ENCODE assay signal across 14 cellular contexts in genomic region chr3:187994221-187995085, GRCh38.
A peak's percentile ranks its signal among the peaks of the same experiment; 100 is the strongest.
DNase-seq lines count a peak whose midpoint lies in the region; ATAC-seq lines count a peak whose summit lies in the region.
"Had no signal": no experiment of that assay in that cellular context is flagged by ENCODE, and none has a peak within 500 bp of the region (broad histone marks: within the 10 kb centered on the region; RNA-seq: fewer than 3 reads in every experiment).

No MANE protein-coding gene starts in this region.

- H3K4me1 Mint-ChIP-seq in natural killer cell treated with Interleukin-12 subunit alpha and Interleukin-12 subunit beta and Interleukin-15 and Interleukin-18, amount 100 ng/mL, for 72 hours (ENCODE audit: low read depth in 2 of 2): peaks cover 57 to 64% of the 10 kb centered on the region in 2 donors

- peak overlapping the region; percentile 78 for H3K4me3 Mint-ChIP-seq in natural killer cell treated with Interleukin-12 subunit alpha and Interleukin-12 subunit beta and Interleukin-15 and Interleukin-18, amount 100 ng/mL, for 72 hours

- H3K9me3 Mint-ChIP-seq in natural killer cell treated with Interleukin-12 subunit alpha and Interleukin-12 subunit beta and Interleukin-15 and Interleukin-18, amount 100 ng/mL, for 72 hours: peaks cover 4% of the 10 kb centered on the region

- H3K36me3 Mint-ChIP-seq in natural killer cell treated with Interleukin-12 subunit alpha and Interleukin-12 subunit beta and Interleukin-15 and Interleukin-18, amount 100 ng/mL, for 72 hours: peaks cover 4% of the 10 kb centered on the region

- ATAC-seq in natural killer cell treated with Interleukin-12 subunit alpha and Interleukin-12 subunit beta and Interleukin-15 and Interleukin-18, amount 100 ng/mL, for 72 hours: peak; percentile 50 to 79
- ATAC-seq in GM21367 (IDR thresholded peaks at IDR 0.05; ENCODE audit: unreplicated experiment) (no peak), HG02571 (IDR thresholded peaks at IDR 0.05; ENCODE audit: unreplicated experiment) (no peak)
- ATAC-seq: left colon had no signal

- peak overlapping the region; percentile 90 to 93 for H3K27ac Mint-ChIP-seq in natural killer cell treated with Interleukin-12 subunit alpha and Interleukin-12 subunit beta and Interleukin-15 and Interleukin-18, amount 100 ng/mL, for 72 hours

- DNase-seq in EL (peak; percentile 81), NCI-H226 (peak; percentile 51), amniotic epithelial cell (ENCODE audit: low read depth) (peak; percentile 57), hypothalamus (lab: John Stamatoyannopoulos, UW) (no peak), HuH-7 (ENCODE audit: low spot score) (no peak)
- no peak for DNase-seq in natural killer cell treated with Interleukin-12 subunit alpha and Interleukin-12 subunit beta and Interleukin-15 and Interleukin-18, amount 100 ng/mL, for 72 hours (ENCODE audit: low spot score)
- DNase-seq: anterior cingulate cortex; left colon; NCI-H1417 treated with DMSO at 0.1 percent for 48 hours; NK-92 treated with Interleukin-12 subunit alpha and Interleukin-12 subunit beta, amount 100 ng/mL, for 24 hours; nucleus accumbens; stimulated activated CD4-positive, alpha-beta T cell treated with anti-CD3 and anti-CD28 coated beads, Interleukin-1b, Interleukin-23, amount 100 ng/mL, for 48 hours had no signal

- no peaks in the 10 kb centered on the region for H3K27me3 Mint-ChIP-seq in natural killer cell treated with Interleukin-12 subunit alpha and Interleukin-12 subunit beta and Interleukin-15 and Interleukin-18, amount 100 ng/mL, for 72 hours

Comparison
In these comparisons a context has a peak if more than half of its experiments do, and no peak if none do; other contexts are left out.
1. DNase-seq: peak in EL (single experiment), NCI-H226 (single experiment) and amniotic epithelial cell (single experiment); none in natural killer cell treated with Interleukin-12 subunit alpha and Interleukin-12 subunit beta and Interleukin-15 and Interleukin-18, amount 100 ng/mL, for 72 hours (single experiment), hypothalamus (0 of 51) and HuH-7 (single experiment).
2. ATAC-seq: peak in natural killer cell treated with Interleukin-12 subunit alpha and Interleukin-12 subunit beta and Interleukin-15 and Interleukin-18, amount 100 ng/mL, for 72 hours (2 of 2); none in GM21367 (single experiment) and HG02571 (single experiment).